Comparison of ENCODE assay signal across 8 cellular contexts in the genomic region with DNA sequence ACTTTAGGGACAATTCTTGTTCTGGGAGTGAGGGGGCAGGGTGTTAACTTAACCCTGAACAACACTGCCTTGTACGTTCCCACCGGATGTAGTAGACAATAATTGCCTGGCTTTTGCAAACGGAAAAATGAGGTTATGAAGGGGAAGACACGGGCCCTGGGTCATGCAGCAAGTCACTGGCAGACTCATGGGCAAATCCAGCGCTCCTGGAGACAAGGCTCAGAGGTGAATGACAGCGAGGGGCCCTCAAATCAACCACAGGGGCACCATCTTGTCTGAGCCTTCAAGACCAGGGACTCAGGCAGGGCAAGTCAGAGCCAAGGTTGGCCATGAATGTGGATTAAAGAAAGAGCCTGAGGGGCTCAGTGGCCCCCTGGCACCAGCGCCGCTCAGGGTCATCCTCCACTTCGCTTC. TPM values are rescaled to one million over a fixed set of nuclear protein-coding genes. Genes with fewer than 3 reads are reported as not detected.
DNase-seq lines count a peak whose midpoint lies in the region; ATAC-seq and TF ChIP-seq lines count a peak whose summit lies in the region.

No MANE protein-coding gene starts in this region.

- TF ChIP-seq CTCF in AG04450 (IDR thresholded peaks at IDR 0.05; ENCODE audit: low read depth, low read length) = no peak

- peak overlapping the region; percentile 93 for H3K27ac Mint-ChIP-seq in activated naive CD8-positive, alpha-beta T cell treated with anti-CD3 and anti-CD28 coated beads, Interleukin-2, amount 50 U/mL, for 24 hours

- H3K27me3 ChIP-seq in AG04450 (ENCODE audit: control insufficient read depth, insufficient read depth, low read length) (no peaks in the 10 kb centered on the region), muscle layer of duodenum (ENCODE audit: low read depth, low read length) (no peaks in the 10 kb centered on the region)

- CTCF ChIA-PET in AG04450 (lab: Charles Lee) = no interaction called here

- H3K4me3 Mint-ChIP-seq in activated naive CD8-positive, alpha-beta T cell treated with anti-CD3 and anti-CD28 coated beads, Interleukin-2, amount 50 U/mL, for 24 hours = peak overlapping the region; percentile 92

- ATAC-seq in activated naive CD8-positive, alpha-beta T cell treated with anti-CD3 and anti-CD28 coated beads, Interleukin-2, amount 50 U/mL, for 24 hours = peak; percentile 54
- no peak for ATAC-seq in HG02610 (IDR thresholded peaks at IDR 0.05; ENCODE audit: unreplicated experiment)
- ATAC-seq in HG02759 (IDR thresholded peaks at IDR 0.05; ENCODE audit: unreplicated experiment) = no peak

- H3K4me3 ChIP-seq in AG04450 (ENCODE audit: low read depth, low read length) (peak overlapping the region; percentile 93), muscle layer of duodenum (ENCODE audit: low read depth in 1 of 2, low read length in 2 of 2) (no peak overlapping the region)

- no peaks in the 10 kb centered on the region for H3K27me3 Mint-ChIP-seq in activated naive CD8-positive, alpha-beta T cell treated with anti-CD3 and anti-CD28 coated beads, Interleukin-2, amount 50 U/mL, for 24 hours

- H3K4me1 ChIP-seq in muscle layer of duodenum (ENCODE audit: control insufficient read depth in 1 of 2, insufficient read depth in 2 of 2, low read length in 2 of 2) = peaks cover 0 to 39% of the 10 kb centered on the region in 2 donors

- peaks cover 73% of the 10 kb centered on the region for H3K4me1 Mint-ChIP-seq in activated naive CD8-positive, alpha-beta T cell treated with anti-CD3 and anti-CD28 coated beads, Interleukin-2, amount 50 U/mL, for 24 hours

- peaks cover 4% of the 10 kb centered on the region for H3K9me3 Mint-ChIP-seq in activated naive CD8-positive, alpha-beta T cell treated with anti-CD3 and anti-CD28 coated beads, Interleukin-2, amount 50 U/mL, for 24 hours

- H3K27ac ChIP-seq in AG04450 (ENCODE audit: low read depth, low read length) (peak overlapping the region; percentile 96), muscle layer of duodenum (ENCODE audit: low read length) (peak overlapping the region; percentile 86)

- H3K36me3 ChIP-seq in muscle layer of duodenum (ENCODE audit: control insufficient read depth in 1 of 2, insufficient read depth in 2 of 2, low read length in 2 of 2) = no peaks in the 10 kb centered on the region

- H3K36me3 Mint-ChIP-seq in activated naive CD8-positive, alpha-beta T cell treated with anti-CD3 and anti-CD28 coated beads, Interleukin-2, amount 50 U/mL, for 24 hours (ENCODE audit: low read depth) = peaks cover 18% of the 10 kb centered on the region

- POLR2A ChIA-PET in AG04450 (lab: Yijun Ruan, JAX) = interaction anchor here (2.7 kb wide), 1 partner anchor 11 kb away, joined by 11 read pairs; no protein-coding TSS in a partner anchor

- H3K9me3 ChIP-seq in AG04450 (ENCODE audit: control insufficient read depth, insufficient read depth, low read length) (peaks cover 7% of the 10 kb centered on the region; the same call in 1 of the 2 replicates), muscle layer of duodenum (ENCODE audit: control insufficient read depth in 1 of 2, low read length in 2 of 2) (no peaks in the 10 kb centered on the region)

- no peak for DNase-seq in AG04450 (ENCODE audit: low read depth, low spot score)
- DNase-seq in Kasumi-1 (lab: John Stamatoyannopoulos, UW) = peak; percentile 49 to 59
- DNase-seq in activated naive CD8-positive, alpha-beta T cell treated with anti-CD3 and anti-CD28 coated beads, Interleukin-2, amount 50 U/mL, for 24 hours = peak; percentile 68
- no peak for DNase-seq in NCI-H2171 treated with DMSO at 0.1 percent for 48 hours (lab: John Stamatoyannopoulos, UW)
- no peak for DNase-seq in NCI-H2029 treated with DMSO at 0.1 percent for 48 hours (lab: John Stamatoyannopoulos, UW)

RNA-seq across cellular contexts. Expression of a gene that starts 2.8 kb away (rescaled TPM):
- 25.2 and 26.8 TPM in 2 replicates for polyA plus RNA-seq in AG04450 (2011; rRNA removed)
- polyA minus RNA-seq in AG04450 (2011; rRNA and poly(A)+ RNA removed) = 32.8 and 38.1 TPM in 2 replicates

RNA-seq across cellular contexts. Expression of a gene that starts 49.4 kb away (rescaled TPM):
- polyA plus RNA-seq in AG04450 (2011; rRNA removed) = not detected in 2 replicates
- not detected in 2 replicates for polyA minus RNA-seq in AG04450 (2011; rRNA and poly(A)+ RNA removed)

Comparison
In these comparisons a context has a peak if more than half of its experiments do, and no peak if none do; other contexts are left out.
1. DNase-seq: peak in Kasumi-1 (2 of 2) and activated naive CD8-positive, alpha-beta T cell treated with anti-CD3 and anti-CD28 coated beads, Interleukin-2, amount 50 U/mL, for 24 hours (single experiment); none in AG04450 (single experiment), NCI-H2171 treated with DMSO at 0.1 percent for 48 hours (single experiment) and NCI-H2029 treated with DMSO at 0.1 percent for 48 hours (single experiment).